In genomic region chr22:29998627-29999026, GRCh38 we compare ENCODE assay signal across 17 cellular contexts.
DNase-seq lines count a peak whose midpoint lies in the region; ATAC-seq, FAIRE-seq and TF ChIP-seq lines count a peak whose summit lies in the region.
"Had no signal": no experiment of that assay in that cellular context is flagged by ENCODE, and none has a peak within 500 bp of the region (broad histone marks: within the 10 kb centered on the region; RNA-seq: fewer than 3 reads in every experiment).

No MANE protein-coding gene starts in this region.

- no peaks in the 10 kb centered on the region for H3K9me1 ChIP-seq in K562 (ENCODE audit: control insufficient read depth, insufficient read depth, low read length)

- H3K27ac ChIP-seq in HEK293 (ENCODE audit: extremely low read depth, low read depth, low read length) (no peak overlapping the region), K562 (ENCODE audit: extremely low read depth, low read depth, low read length) (no peak overlapping the region), left lung (no peak overlapping the region)
- H3K27ac ChIP-seq: right atrium auricular region, vagina had no signal

- WGBS in K562 (ENCODE audit: insufficient coverage, low coverage, missing lambda C conversion rate): 33% methylated on average over 4 of the region's 4 CpGs

- TF ChIP-seq RAD21 in K562 (CRISPR knock-in tag; conservative IDR thresholded peaks at IDR 0.05 in 1 of 2, IDR thresholded peaks at IDR 0.05 in 1 of 2): no peak

- CTCF ChIA-PET in HEK293 (lab: Yijun Ruan, JAX) (interaction anchor here (0.6 to 0.8 kb wide), 4 partner anchors 56 to 309 kb away, joined by 3 to 4 read pairs (median 3); no protein-coding TSS in a partner anchor), K562 (lab: Yijun Ruan, JAX; ENCODE audit: low intra/inter-chr PET ratio) (no interaction called here)

- no peak overlapping the region for H3K4me2 ChIP-seq in K562 (ENCODE audit: insufficient read depth, low read length)

- in situ Hi-C loops in K562 (cut with MboI): no loop called here
- in situ Hi-C loops in GM13977 (cut with MboI; ENCODE audit: low pct_unique_long_range_greater_than_20kb, low sequenced_read_pairs, unreplicated experiment): no loop called here

- H3K4me1 ChIP-seq in HEK293 (ENCODE audit: control insufficient read depth, insufficient read depth, low read length) (peaks cover 25% of the 10 kb centered on the region), K562 (replicated peaks in 1 of 2; ENCODE audit: control insufficient read depth in 2 of 2, insufficient read depth in 2 of 2, low read length in 2 of 2) (peaks cover 0 to 18% of the 10 kb centered on the region in 2 experiments; a peak in 3 of 5 replicates), left lung (peaks cover 7 to 17% of the 10 kb centered on the region in 2 donors)

- no peak overlapping the region for H3K9ac ChIP-seq in K562 (ENCODE audit: insufficient read depth in 1 of 2, low read depth in 2 of 2, low read length in 2 of 2)

- TF ChIP-seq POLR2A in K562 (conservative IDR thresholded peaks at IDR 0.05): no peak

- H3K36me3 ChIP-seq in HEK293 (ENCODE audit: control insufficient read depth in 2 of 2, insufficient read depth in 1 of 2, low read length in 2 of 2) (peaks cover 6 to 31% of the 10 kb centered on the region in 2 experiments; a peak in 2 of 3 replicates), K562 (ENCODE audit: control insufficient read depth, insufficient read depth, low read length) (peaks cover 18% of the 10 kb centered on the region; the same call in 2 of the 3 replicates), left lung (peaks cover 0 to 47% of the 10 kb centered on the region in 2 donors)

- H3K27me3 ChIP-seq in K562 (ENCODE audit: control insufficient read depth in 2 of 2, insufficient read depth in 2 of 2, low read length in 2 of 2): no peaks in the 10 kb centered on the region
- H3K27me3 ChIP-seq in left lung: no peaks in the 10 kb centered on the region
- H3K27me3 ChIP-seq: right atrium auricular region, vagina had no signal

- intact Hi-C loops in K562 (cut with micrococcal nuclease): no loop called here
- intact Hi-C loops in left lung (cut with DNase I): no loop called here

- POLR2A ChIA-PET in HEK293 (lab: Yijun Ruan, JAX): no interaction called here
- POLR2A ChIA-PET in K562 (lab: Yijun Ruan, JAX): interaction anchor here (1.0 kb wide), 1 partner anchor 9 kb away, joined by 3 read pairs; no protein-coding TSS in a partner anchor

- ATAC-seq in K562: peak; percentile 29; the same call in 1 of the 3 replicates
- no peak for ATAC-seq in left lung
- no peak for ATAC-seq in esophagus mucosa
- ATAC-seq: activated naive CD4-positive, alpha-beta T cell treated with anti-CD3 and anti-CD28 coated beads, Interleukin-2, amount 50 U/mL, for 72 hours; HepG2 had no signal

- H3K79me2 ChIP-seq in K562 (ENCODE audit: control insufficient read depth, insufficient read depth, low read length): no peaks in the 10 kb centered on the region

- TF ChIP-seq CTCF in HEK293 (tag by site-specific recombination; IDR thresholded peaks at IDR 0.05) (no peak), K562 (IDR thresholded peaks at IDR 0.05 in 2 of 3, conservative IDR thresholded peaks at IDR 0.05 in 1 of 3; ENCODE audit: insufficient read depth in 2 of 3, low read depth in 1 of 3, low read length in 3 of 3) (peak; percentile 30 to 47 (median 45); a peak in 4 of 6 replicates), retinal pigment epithelial cell (conservative IDR thresholded peaks at IDR 0.05; ENCODE audit: low read depth, low read length) (peak; percentile 47), left lung (IDR thresholded peaks at IDR 0.05) (no peak), GM13977 (IDR thresholded peaks at IDR 0.05; ENCODE audit: extremely low read depth, insufficient read depth, missing control alignments) (no peak)

- no TSS peak for BruUV-seq in K562 (replicated peaks; lab: Mats Ljungman, UMichigan)

- H2AFZ ChIP-seq in K562 (ENCODE audit: low read depth, low read length): no peak overlapping the region

- DNase-seq in NCI-H2171 treated with DMSO at 0.1 percent for 48 hours (lab: John Stamatoyannopoulos, UW) (peak; percentile 32), NCI-H2171 (lab: John Stamatoyannopoulos, UW) (no peak), K562 (ENCODE audit: extremely low read depth in 1 of 4, low spot score in 3 of 4) (peak in 3 of 4 experiments; percentile 16 to 24 (median 23)), retinal pigment epithelial cell (ENCODE audit: low read depth) (no peak), left lung (no peak), GM13977 (ENCODE audit: low spot score) (no peak)
- DNase-seq: activated CD4-positive, alpha-beta T cell treated with anti-CD3 and anti-CD28 coated beads for 4 hours; COR-L47; NCI-H1105; Right ventricle myocardium superior had no signal

- TF ChIP-seq EP300 in K562 (IDR thresholded peaks at IDR 0.05; ENCODE audit: low read length): no peak

- no peaks in the 10 kb centered on the region for H4K20me1 ChIP-seq in K562 (replicated peaks; ENCODE audit: control insufficient read depth, insufficient read depth, low read length)

- FAIRE-seq in K562 (lab: Jason Lieb, UNC): peak; percentile 75
- FAIRE-seq: A204.1, HepG2 had no signal

- no peaks in the 10 kb centered on the region for H3K9me3 ChIP-seq in HEK293 (ENCODE audit: control insufficient read depth, insufficient read depth, low read depth, low read length)
- no peaks in the 10 kb centered on the region for H3K9me3 ChIP-seq in K562 (replicated peaks; ENCODE audit: control insufficient read depth, insufficient read depth, low read depth, low read length)
- H3K9me3 ChIP-seq in left lung: no peaks in the 10 kb centered on the region
- H3K9me3 ChIP-seq: right atrium auricular region, vagina had no signal

- H3K4me3 ChIP-seq in HEK293 (ENCODE audit: low read depth, low read length) (no peak overlapping the region), K562 (no peak overlapping the region), retinal pigment epithelial cell (ENCODE audit: low read length) (no peak overlapping the region), left lung (no peak overlapping the region)
- H3K4me3 ChIP-seq: right atrium auricular region, vagina had no signal

TF ChIP-seq in HEK293, 187 proteins besides CTCF, POLR2A, EP300 and RAD21 (continues in another document):
- TF ChIP-seq ZIC2 (tag by site-specific recombination; IDR thresholded peaks at IDR 0.05): no peak
- TF ChIP-seq ZNF274 (IDR thresholded peaks at IDR 0.05; ENCODE audit: low read length): no peak
- no peak for TF ChIP-seq ZNF274 (tag by site-specific recombination; IDR thresholded peaks at IDR 0.05; ENCODE audit: borderline replicate concordance)
- TF ChIP-seq ZNF394 (tag by site-specific recombination; IDR thresholded peaks at IDR 0.05; ENCODE audit: borderline replicate concordance): no peak
- TF ChIP-seq ZNF433 (tag by site-specific recombination; IDR thresholded peaks at IDR 0.05; ENCODE audit: low read depth): no peak
- TF ChIP-seq ZNF26 (tag by site-specific recombination; IDR thresholded peaks at IDR 0.05): no peak
- TF ChIP-seq ZNF423 (tag by site-specific recombination; IDR thresholded peaks at IDR 0.05): no peak
- no peak for TF ChIP-seq SALL2 (tag by site-specific recombination; IDR thresholded peaks at IDR 0.05; ENCODE audit: borderline replicate concordance)
- peak; percentile 53 for TF ChIP-seq FEZF1 (tag by site-specific recombination; IDR thresholded peaks at IDR 0.05)

TF ChIP-seq in K562, 482 proteins besides CTCF, POLR2A, EP300 and RAD21 (continues in another document):
- TF ChIP-seq ZNF232 (CRISPR knock-in tag; IDR thresholded peaks at IDR 0.05) (no peak), KDM2B (CRISPR knock-in tag; IDR thresholded peaks at IDR 0.05) (no peak), ZKSCAN8 (CRISPR knock-in tag; IDR thresholded peaks at IDR 0.05) (no peak), JUN (IDR thresholded peaks at IDR 0.05; ENCODE audit: borderline replicate concordance, low read depth, low read length) (no peak), JUN (CRISPR knock-in tag; IDR thresholded peaks at IDR 0.05; ENCODE audit: borderline replicate concordance) (no peak), KDM5B (IDR thresholded peaks at IDR 0.05; ENCODE audit: insufficient replicate concordance, low read depth, low read length) (no peak), HBP1 (CRISPR knock-in tag; IDR thresholded peaks at IDR 0.05) (no peak), MTA1 (IDR thresholded peaks at IDR 0.05; ENCODE audit: borderline replicate concordance) (no peak), ZNF224 (CRISPR knock-in tag; IDR thresholded peaks at IDR 0.05) (no peak)
- TF ChIP-seq, protein P1, sequence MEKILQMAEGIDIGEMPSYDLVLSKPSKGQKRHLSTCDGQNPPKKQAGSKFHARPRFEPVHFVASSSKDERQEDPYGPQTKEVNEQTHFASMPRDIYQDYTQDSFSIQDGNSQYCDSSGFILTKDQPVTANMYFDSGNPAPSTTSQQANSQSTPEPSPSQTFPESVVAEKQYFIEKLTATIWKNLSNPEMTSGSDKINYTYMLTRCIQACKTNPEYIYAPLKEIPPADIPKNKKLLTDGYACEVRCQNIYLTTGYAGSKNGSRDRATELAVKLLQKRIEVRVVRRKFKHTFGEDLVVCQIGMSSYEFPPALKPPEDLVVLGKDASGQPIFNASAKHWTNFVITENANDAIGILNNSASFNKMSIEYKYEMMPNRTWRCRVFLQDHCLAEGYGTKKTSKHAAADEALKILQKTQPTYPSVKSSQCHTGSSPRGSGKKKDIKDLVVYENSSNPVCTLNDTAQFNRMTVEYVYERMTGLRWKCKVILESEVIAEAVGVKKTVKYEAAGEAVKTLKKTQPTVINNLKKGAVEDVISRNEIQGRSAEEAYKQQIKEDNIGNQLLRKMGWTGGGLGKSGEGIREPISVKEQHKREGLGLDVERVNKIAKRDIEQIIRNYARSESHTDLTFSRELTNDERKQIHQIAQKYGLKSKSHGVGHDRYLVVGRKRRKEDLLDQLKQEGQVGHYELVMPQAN (IDR thresholded peaks at IDR 0.05; ENCODE audit: borderline replicate concordance): no peak

Comparison
In these comparisons a context has a peak if more than half of its experiments do, and no peak if none do; other contexts are left out.
1. DNase-seq: peak in NCI-H2171 treated with DMSO at 0.1 percent for 48 hours (single experiment) and K562 (3 of 4); none in NCI-H2171 (single experiment), retinal pigment epithelial cell (single experiment), left lung (0 of 2) and GM13977 (single experiment).
2. CTCF ChIP-seq: peak in K562 (3 of 3) and retinal pigment epithelial cell (single experiment); none in HEK293 (single experiment), left lung (0 of 2) and GM13977 (single experiment).